Comparison of ENCODE assay signal across 24 cellular contexts in the genomic region with DNA sequence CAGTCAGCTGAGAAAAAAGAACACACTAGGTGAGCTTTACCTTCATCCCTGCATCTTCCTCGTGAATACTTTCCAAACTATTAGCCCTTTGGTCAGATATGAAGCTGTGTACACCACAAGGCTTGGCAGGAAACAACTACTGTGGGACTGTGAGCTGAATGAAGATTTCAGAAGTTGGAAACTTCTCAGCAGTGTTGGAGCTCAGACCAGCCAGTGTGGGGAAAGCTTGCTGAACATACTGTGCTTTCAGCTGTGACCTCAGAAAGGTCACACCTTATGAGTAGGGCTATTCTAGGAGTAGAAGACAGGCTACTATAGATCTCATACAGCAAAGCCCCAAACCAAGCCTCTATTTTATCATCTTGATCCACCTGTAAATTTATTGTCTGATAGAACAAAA.
DNase-seq lines count a peak whose midpoint lies in the region; ATAC-seq, FAIRE-seq and TF ChIP-seq lines count a peak whose summit lies in the region.
"Had no signal": no experiment of that assay in that cellular context is flagged by ENCODE, and none has a peak within 500 bp of the region (broad histone marks: within the 10 kb centered on the region; RNA-seq: fewer than 3 reads in every experiment).

No MANE protein-coding gene starts in this region.

- intact Hi-C loops in Right ventricle myocardium inferior (cut with DNase I) (no loop called here), left ventricle myocardium superior (cut with micrococcal nuclease) (no loop called here)

- no peak for DNase-seq in Right ventricle myocardium inferior (ENCODE audit: missing footprints)
- DNase-seq in right atrium auricular region (ENCODE audit: low spot score) = no peak
- peak; percentile 51 for DNase-seq in astrocyte of the hippocampus (ENCODE audit: low read depth, low spot score)
- no peak for DNase-seq in left ventricle myocardium superior
- no peak for DNase-seq in NK-92 (lab: John Stamatoyannopoulos, UW; ENCODE audit: unreplicated experiment)
- no peak for DNase-seq in H54 (ENCODE audit: insufficient read length, low spot score)
- DNase-seq in kidney tubule cell (ENCODE audit: low spot score) = no peak
- no peak for DNase-seq in NCI-H2081 (lab: John Stamatoyannopoulos, UW)
- DNase-seq: ACHN; CD4-positive, alpha-beta memory T cell; GM23248; MG63; NCI-H1048; NCI-H1417 treated with DMSO at 0.1 percent for 48 hours; NCI-H187; NCI-H2107; NCI-H2227 treated with DMSO at 0.1 percent for 48 hours; NCI-H510A; Peyer's patch had no signal

- H3K4me3 ChIP-seq in right atrium auricular region = no peak overlapping the region
- H3K4me3 ChIP-seq: BLaER1 treated with 17β-estradiol and CSF1 and Interleukin-3, amounts not matched to agents 10 nM and 100 nM; GM23248; HAP-1; K562; MG63; Peyer's patch; SJSA1 had no signal

- H3K27ac ChIP-seq in right atrium auricular region = no peak overlapping the region
- H3K27ac ChIP-seq: 22Rv1; BLaER1 treated with 17β-estradiol and CSF1 and Interleukin-3, amounts not matched to agents 10 nM and 100 nM; GM23248; Peyer's patch; SJSA1 had no signal

- ATAC-seq in Right ventricle myocardium inferior = peak; percentile 81
- ATAC-seq in left ventricle myocardium superior = peak; percentile 93
- ATAC-seq: K562 had no signal

- TF ChIP-seq CTCF in right atrium auricular region (IDR thresholded peaks at IDR 0.05) = no peak

- peaks cover 4% of the 10 kb centered on the region for H3K36me3 ChIP-seq in right atrium auricular region
- H3K36me3 ChIP-seq: HAP-1, MG63, Peyer's patch, SJSA1 had no signal

- peaks cover 0 to 7% of the 10 kb centered on the region in 2 donors for H3K4me1 ChIP-seq in right atrium auricular region
- H3K4me1 ChIP-seq: BLaER1 treated with 17β-estradiol and CSF1 and Interleukin-3, amounts not matched to agents 10 nM and 100 nM; Peyer's patch; SJSA1 had no signal

- H3K9me3 ChIP-seq in right atrium auricular region = peaks cover 0 to 4% of the 10 kb centered on the region in 2 donors
- H3K9me3 ChIP-seq: HAP-1, MG63, Peyer's patch, SJSA1 had no signal

- H3K27me3 ChIP-seq in right atrium auricular region = no peaks in the 10 kb centered on the region
- H3K27me3 ChIP-seq: BLaER1 treated with 17β-estradiol and CSF1 and Interleukin-3, amounts not matched to agents 10 nM and 100 nM; MG63; Peyer's patch; SJSA1 had no signal

- no peak for FAIRE-seq in H54 (lab: Jason Lieb, UNC)
- FAIRE-seq: K562 had no signal

- TF ChIP-seq POLR2A in H54 (IDR thresholded peaks at IDR 0.05; ENCODE audit: low read depth, low read length) = no peak
